8 cellular contexts compared by ENCODE assay signal in the genomic region with DNA sequence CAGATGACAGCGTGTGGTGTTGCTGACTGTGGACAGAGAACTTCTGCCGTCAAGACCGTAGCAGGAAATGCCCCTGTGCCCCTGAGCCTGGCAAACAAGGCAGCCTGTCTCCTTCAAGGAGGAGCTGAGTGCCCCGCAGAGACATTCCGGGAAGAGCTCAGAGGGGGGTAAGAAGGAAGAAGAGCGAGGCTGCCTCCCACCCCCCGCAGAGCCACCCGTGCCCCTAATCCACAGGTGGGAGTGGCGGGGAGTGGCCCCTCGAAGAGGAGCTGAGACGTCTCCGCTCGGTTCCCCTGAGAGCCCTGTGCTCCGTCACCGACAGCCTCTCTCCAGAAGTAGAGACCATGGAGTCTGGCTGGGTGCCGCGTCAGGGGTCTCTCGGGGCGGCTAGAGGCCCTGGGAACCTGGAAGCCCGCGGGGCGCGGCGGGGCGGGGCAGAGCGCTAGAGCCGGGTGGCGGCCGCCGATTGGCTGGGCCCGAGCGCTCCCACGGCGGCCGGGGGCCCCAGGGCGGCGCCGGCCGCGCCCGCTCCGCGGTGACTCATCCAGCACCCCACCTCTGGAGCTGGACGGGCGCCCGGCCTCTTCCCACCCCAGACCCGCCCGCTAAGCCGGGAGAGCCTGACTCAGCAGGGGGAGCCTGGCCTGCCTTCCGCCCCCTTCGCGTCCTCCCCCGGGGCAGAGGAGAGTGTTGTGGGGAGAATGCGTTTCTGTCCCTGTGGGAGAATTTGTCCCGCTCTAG. TPM values are rescaled to one million over a fixed set of nuclear protein-coding genes. Genes with fewer than 3 reads are reported as not detected.
A peak's percentile ranks its signal among the peaks of the same experiment; 100 is the strongest.
DNase-seq lines count a peak whose midpoint lies in the region; ATAC-seq and TF ChIP-seq lines count a peak whose summit lies in the region.

No MANE protein-coding gene starts in this region.

- H3K36me3 Mint-ChIP-seq in activated naive CD4-positive, alpha-beta T cell treated with anti-CD3 and anti-CD28 coated beads, Interleukin-2, amount 10 ng/mL, durations not matched to agents 7 days and 5 days: no peaks in the 10 kb centered on the region

- peak overlapping the region; percentile 46 for H3K27ac Mint-ChIP-seq in activated naive CD4-positive, alpha-beta T cell treated with anti-CD3 and anti-CD28 coated beads, Interleukin-2, amount 10 ng/mL, durations not matched to agents 7 days and 5 days

- TF ChIP-seq POLR2A in Peyer's patch (IDR thresholded peaks at IDR 0.05) (no peak), ovary (IDR thresholded peaks at IDR 0.05) (no peak)

- H3K9me3 Mint-ChIP-seq in activated naive CD4-positive, alpha-beta T cell treated with anti-CD3 and anti-CD28 coated beads, Interleukin-2, amount 10 ng/mL, durations not matched to agents 7 days and 5 days: no peaks in the 10 kb centered on the region

- WGBS in ovary, 3 donors: 1 to 4% (median 2%) methylated on average over 30 to 55 of the region's 55 CpGs

- H3K4me1 ChIP-seq in Peyer's patch (peaks cover 4 to 60% (median 7%) of the 10 kb centered on the region in 4 donors), ovary (ENCODE audit: insufficient read depth) (peaks cover 4% of the 10 kb centered on the region), upper lobe of right lung (peaks cover 30% of the 10 kb centered on the region)

- H3K4me3 Mint-ChIP-seq in activated naive CD4-positive, alpha-beta T cell treated with anti-CD3 and anti-CD28 coated beads, Interleukin-2, amount 10 ng/mL, durations not matched to agents 7 days and 5 days: peak overlapping the region; percentile 65

- H3K36me3 ChIP-seq in Peyer's patch (no peaks in the 10 kb centered on the region), ovary (no peaks in the 10 kb centered on the region), upper lobe of right lung (no peaks in the 10 kb centered on the region)

- ATAC-seq in HG02571 (IDR thresholded peaks at IDR 0.05; ENCODE audit: unreplicated experiment) (peak; percentile 47), upper lobe of right lung (peak; percentile 83), HG03025 (IDR thresholded peaks at IDR 0.05; ENCODE audit: low FRiP score, unreplicated experiment) (no peak)

- DNase-seq in AML-193 (lab: John Stamatoyannopoulos, UW) (peak; percentile 18 to 31), Peyer's patch (peak; percentile 34 to 95 (median 88)), germinal center (ENCODE audit: low spot score) (peak; percentile 82), ovary (peak; percentile 89 to 95 (median 91)), upper lobe of right lung (peak; percentile 92)
- peak; percentile 71 for DNase-seq in activated naive CD4-positive, alpha-beta T cell treated with anti-CD3 and anti-CD28 coated beads, Interleukin-2, amount 10 ng/mL, durations not matched to agents 7 days and 5 days

- H3K4me3 ChIP-seq in Peyer's patch (peak overlapping the region; percentile 48 to 52 (median 51)), ovary (peak overlapping the region; percentile 39), upper lobe of right lung (peak overlapping the region; percentile 56)

- no peaks in the 10 kb centered on the region for H3K27me3 ChIP-seq in Peyer's patch
- no peaks in the 10 kb centered on the region for H3K27me3 ChIP-seq in ovary
- no peaks in the 10 kb centered on the region for H3K27me3 ChIP-seq in upper lobe of right lung

- CTCF ChIA-PET in activated naive CD4-positive, alpha-beta T cell treated with anti-CD3 and anti-CD28 coated beads, Interleukin-2, amount 10 ng/mL, durations not matched to agents 7 days and 5 days (lab: Charles Lee): interaction anchor here (1.1 to 10.1 kb wide), 7 partner anchors 9 to 717 kb away, joined by 3 to 244 read pairs (median 10); no protein-coding TSS in a partner anchor

- intact Hi-C loops in ovary (cut with DNase I): no loop called here
- intact Hi-C loops in upper lobe of right lung (cut with DNase I): loop anchor here (10.0 kb wide), 1 partner anchor 729 kb away; no protein-coding TSS in a partner anchor

- H3K27ac ChIP-seq in Peyer's patch (peak overlapping the region; percentile 60 to 89 (median 79)), ovary (peak overlapping the region; percentile 75 to 87), upper lobe of right lung (peak overlapping the region; percentile 78)

- H3K9me3 ChIP-seq in Peyer's patch: no peaks in the 10 kb centered on the region
- no peaks in the 10 kb centered on the region for H3K9me3 ChIP-seq in ovary
- H3K9me3 ChIP-seq in upper lobe of right lung: no peaks in the 10 kb centered on the region

- H3K27me3 Mint-ChIP-seq in activated naive CD4-positive, alpha-beta T cell treated with anti-CD3 and anti-CD28 coated beads, Interleukin-2, amount 10 ng/mL, durations not matched to agents 7 days and 5 days: peaks cover 39% of the 10 kb centered on the region

- peaks cover 22% of the 10 kb centered on the region for H3K4me1 Mint-ChIP-seq in activated naive CD4-positive, alpha-beta T cell treated with anti-CD3 and anti-CD28 coated beads, Interleukin-2, amount 10 ng/mL, durations not matched to agents 7 days and 5 days

- TF ChIP-seq CTCF in Peyer's patch (IDR thresholded peaks at IDR 0.05) (no peak), ovary (IDR thresholded peaks at IDR 0.05) (no peak), upper lobe of right lung (IDR thresholded peaks at IDR 0.05) (no peak)

- no peak for TF ChIP-seq EP300 in ovary (IDR thresholded peaks at IDR 0.05)

RNA-seq across cellular contexts. Expression of a gene that starts 25.2 kb away (rescaled TPM):
- total RNA-seq in Peyer's patch: not detected
- under 1 TPM in 1 of 7 donors, not detected in 6; 0.46 TPM for total RNA-seq in ovary
- not detected for polyA plus RNA-seq in ovary
- total RNA-seq in upper lobe of right lung: not detected

RNA-seq across cellular contexts. Expression of a gene that starts 30.9 kb away (rescaled TPM):
- total RNA-seq in Peyer's patch (1,000 to 10,000 TPM; 1,046 to 2,452 (median 2,098) TPM), ovary (100 to 1,000 TPM in 1 of 7 donors, 10 to 100 TPM in 4, 1 to 10 TPM in 2; 2.7 to 663 (median 47.2) TPM), upper lobe of right lung (223 TPM)
- 10 to 100 TPM; 16.7 to 43.7 TPM for polyA plus RNA-seq in ovary

RNA-seq across cellular contexts. Expression of a gene that starts 39.9 kb away (rescaled TPM):
- total RNA-seq in Peyer's patch: not detected
- total RNA-seq in ovary: not detected
- not detected for polyA plus RNA-seq in ovary
- 5.4 TPM for total RNA-seq in upper lobe of right lung

Comparison
In these comparisons a context has a peak if more than half of its experiments do, and no peak if none do; other contexts are left out.
1. DNase-seq: peak in every context shown above with its lines; median percentile 92 in upper lobe of right lung; 91 in ovary; 88 in Peyer's patch; 82 in germinal center; 71 in activated naive CD4-positive, alpha-beta T cell treated with anti-CD3 and anti-CD28 coated beads, Interleukin-2, amount 10 ng/mL, durations not matched to agents 7 days and 5 days; 24 in AML-193.